6 cellular contexts compared by ENCODE assay signal in genomic region chr20:46786566-46786965, GRCh38.
"Had no signal": no experiment of that assay in that cellular context is flagged by ENCODE, and none has a peak within 500 bp of the region (broad histone marks: within the 10 kb centered on the region; RNA-seq: fewer than 3 reads in every experiment).

No MANE protein-coding gene starts in this region.

- H3K27ac ChIP-seq: HL-60, KMS-11 had no signal

- ATAC-seq: HepG2, K562 had no signal

- H3K9ac ChIP-seq: KMS-11 had no signal

- DNase-seq: KBM-7, KG1 had no signal

- H3K4me3 ChIP-seq: K562 had no signal

- H3K4me2 ChIP-seq: KMS-11 had no signal
